Comparison of ENCODE assay signal across 21 cellular contexts in genomic region chr7:99027241-99027640, GRCh38.
DNase-seq lines count a peak whose midpoint lies in the region; ATAC-seq and TF ChIP-seq lines count a peak whose summit lies in the region.
"Had no signal": no experiment of that assay in that cellular context is flagged by ENCODE, and none has a peak within 500 bp of the region (broad histone marks: within the 10 kb centered on the region; RNA-seq: fewer than 3 reads in every experiment).

No MANE protein-coding gene starts in this region.

- H2BK20ac ChIP-seq in IMR-90 (ENCODE audit: low read depth, low read length), result no peak overlapping the region

- H2BK15ac ChIP-seq in IMR-90 (ENCODE audit: low read depth, low read length), result no peak overlapping the region

- no peak overlapping the region for H3K9ac ChIP-seq in IMR-90 (ENCODE audit: low read depth, low read length)
- H3K9ac ChIP-seq in neural progenitor cell, result no peak overlapping the region

- H3K79me1 ChIP-seq in IMR-90 (ENCODE audit: low read depth in 1 of 2, low read length in 2 of 2), result peaks cover 1 to 37% of the 10 kb centered on the region in 2 experiments; a peak in 3 of 4 replicates

- no peak overlapping the region for H3K56ac ChIP-seq in IMR-90 (ENCODE audit: extremely low read depth, insufficient read depth, low read length)

- no peaks in the 10 kb centered on the region for H3K27me3 ChIP-seq in IMR-90 (ENCODE audit: control insufficient read depth, insufficient read depth, low read length)
- H3K27me3 ChIP-seq in neural progenitor cell, result no peaks in the 10 kb centered on the region
- no peaks in the 10 kb centered on the region for H3K27me3 ChIP-seq in ovary
- H3K27me3 ChIP-seq: spleen had no signal

- H2AK5ac ChIP-seq in IMR-90 (ENCODE audit: low read depth, low read length), result no peak overlapping the region

- no peaks in the 10 kb centered on the region for H3K4me1 Mint-ChIP-seq in activated CD4-positive, alpha-beta memory T cell treated with anti-CD3 and anti-CD28 coated beads for 36 hours (ENCODE audit: low read depth)
- peaks cover 1% of the 10 kb centered on the region for H3K4me1 Mint-ChIP-seq in activated CD4-positive, alpha-beta memory T cell treated with anti-CD3 and anti-CD28 coated beads, Interleukin-2, amount 10 ng/mL, durations not matched to agents 7 days and 5 days
- H3K4me1 Mint-ChIP-seq in dendritic cell treated with granulocyte-macrophage colony-stimulating factor and Interleukin-4, amounts not matched to agents 40 ng/mL and 50 ng/mL, for 4 days (ENCODE audit: low read depth), result peaks cover 70% of the 10 kb centered on the region
- H3K4me1 Mint-ChIP-seq in neural progenitor cell, result no peaks in the 10 kb centered on the region
- H3K4me1 Mint-ChIP-seq: B cell had no signal

- peaks cover 4% of the 10 kb centered on the region for H3K9me1 ChIP-seq in IMR-90 (ENCODE audit: insufficient read depth, low read length)

- H3K9me3 ChIP-seq in IMR-90 (ENCODE audit: control insufficient read depth, insufficient read depth, low read length) (no peaks in the 10 kb centered on the region), neural progenitor cell (ENCODE audit: low read depth) (no peaks in the 10 kb centered on the region), ovary (peaks cover 0 to 5% of the 10 kb centered on the region in 2 donors)
- H3K9me3 ChIP-seq: spleen had no signal

- no peak overlapping the region for H2AK9ac ChIP-seq in IMR-90 (replicated peaks; ENCODE audit: low read depth, low read length, poor library complexity)

- H3K4me1 ChIP-seq in IMR-90 (ENCODE audit: control insufficient read depth, insufficient read depth, low read length) (no peaks in the 10 kb centered on the region), neural progenitor cell (peaks cover 7% of the 10 kb centered on the region), ovary (ENCODE audit: insufficient read depth) (no peaks in the 10 kb centered on the region)

- TF ChIP-seq CTCF in IMR-90 (conservative IDR thresholded peaks at IDR 0.05; ENCODE audit: low read depth, low read length) (no peak), neural progenitor cell (IDR thresholded peaks at IDR 0.05) (no peak), ovary (IDR thresholded peaks at IDR 0.05) (no peak)

- DNase-seq in activated CD4-positive, alpha-beta memory T cell treated with anti-CD3 and anti-CD28 coated beads for 36 hours, result no peak
- DNase-seq in activated CD4-positive, alpha-beta memory T cell treated with anti-CD3 and anti-CD28 coated beads, Interleukin-2, amount 10 ng/mL, durations not matched to agents 7 days and 5 days, result no peak
- peak; percentile 57 for DNase-seq in IMR-90
- DNase-seq in neural progenitor cell (ENCODE audit: low spot score), result no peak
- DNase-seq in Kasumi-1 (lab: John Stamatoyannopoulos, UW), result no peak
- no peak for DNase-seq in ovary
- DNase-seq in UCSD-AML1 (lab: John Stamatoyannopoulos, UW; ENCODE audit: unreplicated experiment), result no peak
- DNase-seq: 8988T; activated CD4-positive, CD25-positive, alpha-beta regulatory T cell; central memory CD4-positive, alpha-beta T cell; effector memory CD4-positive, alpha-beta T cell; EL; MM.1S; NCI-H1436 treated with DMSO at 0.1 percent for 48 hours; NCI-H524 treated with DMSO at 0.1 percent for 48 hours; spleen; stimulated activated CD4-positive, alpha-beta T cell treated with anti-CD3 and anti-CD28 coated beads, Interleukin-4, amount 100 ng/mL, for 24 hours; T1000 had no signal

- BruUV-seq in IMR-90 (replicated peaks; lab: Mats Ljungman, UMichigan), result no TSS peak

- TF ChIP-seq POLR2A in IMR-90 (IDR thresholded peaks at IDR 0.05; ENCODE audit: low read depth, low read length) (no peak), ovary (IDR thresholded peaks at IDR 0.05) (no peak)

- H3K36me3 ChIP-seq in IMR-90 (ENCODE audit: control insufficient read depth, insufficient read depth, low read length) (peaks cover 42% of the 10 kb centered on the region), neural progenitor cell (no peaks in the 10 kb centered on the region), ovary (no peaks in the 10 kb centered on the region)

- no peak overlapping the region for H3K18ac ChIP-seq in IMR-90 (ENCODE audit: low read depth, low read length)

- H3K4ac ChIP-seq in IMR-90 (ENCODE audit: low read depth, low read length), result no peak overlapping the region

- peaks cover 6% of the 10 kb centered on the region for H3F3A ChIP-seq in neural progenitor cell (ENCODE audit: low read depth)

- H3K4me3 ChIP-seq in IMR-90 (ENCODE audit: insufficient read depth, low read depth, low read length), result no peak overlapping the region
- no peak overlapping the region for H3K4me3 ChIP-seq in neural progenitor cell
- H3K4me3 ChIP-seq in ovary, result no peak overlapping the region
- H3K4me3 ChIP-seq: spleen had no signal

- H2AFZ ChIP-seq in IMR-90 (replicated peaks; ENCODE audit: low read length, poor library complexity) (no peak overlapping the region), neural progenitor cell (replicated peaks) (no peak overlapping the region)

- no peaks in the 10 kb centered on the region for H3K9me3 Mint-ChIP-seq in activated CD4-positive, alpha-beta memory T cell treated with anti-CD3 and anti-CD28 coated beads for 36 hours
- H3K9me3 Mint-ChIP-seq in activated CD4-positive, alpha-beta memory T cell treated with anti-CD3 and anti-CD28 coated beads, Interleukin-2, amount 10 ng/mL, durations not matched to agents 7 days and 5 days, result no peaks in the 10 kb centered on the region
- peaks cover 10% of the 10 kb centered on the region for H3K9me3 Mint-ChIP-seq in dendritic cell treated with granulocyte-macrophage colony-stimulating factor and Interleukin-4, amounts not matched to agents 40 ng/mL and 50 ng/mL, for 4 days
- H3K9me3 Mint-ChIP-seq in neural progenitor cell, result no peaks in the 10 kb centered on the region

- H3K27me3 Mint-ChIP-seq in activated CD4-positive, alpha-beta memory T cell treated with anti-CD3 and anti-CD28 coated beads for 36 hours, result no peaks in the 10 kb centered on the region
- H3K27me3 Mint-ChIP-seq in activated CD4-positive, alpha-beta memory T cell treated with anti-CD3 and anti-CD28 coated beads, Interleukin-2, amount 10 ng/mL, durations not matched to agents 7 days and 5 days, result no peaks in the 10 kb centered on the region
- H3K27me3 Mint-ChIP-seq in dendritic cell treated with granulocyte-macrophage colony-stimulating factor and Interleukin-4, amounts not matched to agents 40 ng/mL and 50 ng/mL, for 4 days, result no peaks in the 10 kb centered on the region
- H3K27me3 Mint-ChIP-seq in neural progenitor cell (ENCODE audit: insufficient read depth, low read depth), result no peaks in the 10 kb centered on the region
- H3K27me3 Mint-ChIP-seq: B cell had no signal

- H3K36me3 Mint-ChIP-seq in activated CD4-positive, alpha-beta memory T cell treated with anti-CD3 and anti-CD28 coated beads for 36 hours, result peaks cover 23% of the 10 kb centered on the region
- peaks cover 43% of the 10 kb centered on the region for H3K36me3 Mint-ChIP-seq in activated CD4-positive, alpha-beta memory T cell treated with anti-CD3 and anti-CD28 coated beads, Interleukin-2, amount 10 ng/mL, durations not matched to agents 7 days and 5 days (ENCODE audit: low read depth)
- H3K36me3 Mint-ChIP-seq in dendritic cell treated with granulocyte-macrophage colony-stimulating factor and Interleukin-4, amounts not matched to agents 40 ng/mL and 50 ng/mL, for 4 days (ENCODE audit: low read depth), result peaks cover 62% of the 10 kb centered on the region
- peaks cover 43% of the 10 kb centered on the region for H3K36me3 Mint-ChIP-seq in neural progenitor cell

- H3K23ac ChIP-seq in IMR-90 (ENCODE audit: low read depth, low read length), result no peak overlapping the region

- H3K14ac ChIP-seq in IMR-90 (replicated peaks; ENCODE audit: low read depth, low read length), result no peak overlapping the region

- intact Hi-C loops in activated CD4-positive, alpha-beta memory T cell treated with anti-CD3 and anti-CD28 coated beads for 36 hours (cut with micrococcal nuclease), result no loop called here
- intact Hi-C loops in IMR-90 (cut with micrococcal nuclease), result no loop called here
- intact Hi-C loops in dendritic cell treated with granulocyte-macrophage colony-stimulating factor and Interleukin-4, amounts not matched to agents 40 ng/mL and 50 ng/mL, for 4 days (cut with micrococcal nuclease), result no loop called here
- intact Hi-C loops in ovary (cut with DNase I), result no loop called here

- WGBS in IMR-90 (ENCODE audit: extremely low coverage in 2 of 2, insufficient read length in 1 of 2), 2 experiments, result no CpG with 5 or more reads among the region's 3 CpGs
- 6 to 22% (median 6%) methylated on average over 3 of the region's 3 CpGs for WGBS in ovary, 3 donors

- dilution Hi-C loops in IMR-90 (cut with HindIII; ENCODE audit: low sequenced_read_pairs, unreplicated experiment), result no loop called here

- CTCF ChIA-PET in activated CD4-positive, alpha-beta memory T cell treated with anti-CD3 and anti-CD28 coated beads for 36 hours (lab: Charles Lee), result interaction anchor here (1.0 kb wide), 1 partner anchor 13 kb away, joined by 3 read pairs; no protein-coding TSS in a partner anchor
- CTCF ChIA-PET in activated CD4-positive, alpha-beta memory T cell treated with anti-CD3 and anti-CD28 coated beads, Interleukin-2, amount 10 ng/mL, durations not matched to agents 7 days and 5 days (lab: Charles Lee), result no interaction called here
- CTCF ChIA-PET in IMR-90 (lab: Yijun Ruan, JAX), result no interaction called here

- H3K27ac ChIP-seq in IMR-90 (ENCODE audit: insufficient read depth, low read length), result no peak overlapping the region
- peak overlapping the region; percentile 37 for H3K27ac ChIP-seq in neural progenitor cell
- no peak overlapping the region for H3K27ac ChIP-seq in ovary
- H3K27ac ChIP-seq: spleen had no signal

- no peaks in the 10 kb centered on the region for H3K79me2 ChIP-seq in neural progenitor cell (ENCODE audit: low read depth)

- no peak for TF ChIP-seq RAD21 in IMR-90 (IDR thresholded peaks at IDR 0.05; ENCODE audit: low read length)

- ATAC-seq in IMR-90 (ENCODE audit: low read depth), result peak; percentile 36
- ATAC-seq: left lobe of liver had no signal

- H2BK120ac ChIP-seq in IMR-90 (ENCODE audit: low read depth, low read length), result no peak overlapping the region

- H4K20me1 ChIP-seq in IMR-90 (ENCODE audit: insufficient read depth, low read length) (peaks cover 4% of the 10 kb centered on the region; the same call in 1 of the 2 replicates), neural progenitor cell (ENCODE audit: low read depth) (no peaks in the 10 kb centered on the region)

- H4K91ac ChIP-seq in IMR-90 (ENCODE audit: insufficient read depth, low read depth, low read length), result no peak overlapping the region

- in situ Hi-C loops in IMR-90 (cut with MboI; ENCODE audit: low sequenced_read_pairs), result no loop called here

- H3K4me2 ChIP-seq in IMR-90 (ENCODE audit: low read depth, low read length) (no peak overlapping the region), neural progenitor cell (no peak overlapping the region)

- peak overlapping the region; percentile 7 for H3K27ac Mint-ChIP-seq in activated CD4-positive, alpha-beta memory T cell treated with anti-CD3 and anti-CD28 coated beads for 36 hours
- H3K27ac Mint-ChIP-seq in activated CD4-positive, alpha-beta memory T cell treated with anti-CD3 and anti-CD28 coated beads, Interleukin-2, amount 10 ng/mL, durations not matched to agents 7 days and 5 days, result no peak overlapping the region
- H3K27ac Mint-ChIP-seq in dendritic cell treated with granulocyte-macrophage colony-stimulating factor and Interleukin-4, amounts not matched to agents 40 ng/mL and 50 ng/mL, for 4 days, result peak overlapping the region; percentile 77
- H3K27ac Mint-ChIP-seq in neural progenitor cell, result no peak overlapping the region
- H3K27ac Mint-ChIP-seq: B cell had no signal

- no peak overlapping the region for H3K4me3 Mint-ChIP-seq in activated CD4-positive, alpha-beta memory T cell treated with anti-CD3 and anti-CD28 coated beads for 36 hours
- no peak overlapping the region for H3K4me3 Mint-ChIP-seq in activated CD4-positive, alpha-beta memory T cell treated with anti-CD3 and anti-CD28 coated beads, Interleukin-2, amount 10 ng/mL, durations not matched to agents 7 days and 5 days
- H3K4me3 Mint-ChIP-seq in dendritic cell treated with granulocyte-macrophage colony-stimulating factor and Interleukin-4, amounts not matched to agents 40 ng/mL and 50 ng/mL, for 4 days, result no peak overlapping the region
- no peak overlapping the region for H3K4me3 Mint-ChIP-seq in neural progenitor cell
- H3K4me3 Mint-ChIP-seq: B cell had no signal

- no peak for TF ChIP-seq EP300 in ovary (IDR thresholded peaks at IDR 0.05)

- H4K8ac ChIP-seq in IMR-90 (ENCODE audit: low read depth in 2 of 2, low read length in 2 of 2), result no peak overlapping the region

- no peak overlapping the region for H2BK5ac ChIP-seq in IMR-90 (ENCODE audit: low read depth, low read length, poor library complexity, severe bottlenecking)

- H4K5ac ChIP-seq in IMR-90 (ENCODE audit: low read depth, low read length), result no peak overlapping the region

- POLR2A ChIA-PET in activated CD4-positive, alpha-beta memory T cell treated with anti-CD3 and anti-CD28 coated beads for 36 hours (lab: Charles Lee), result no interaction called here
- POLR2A ChIA-PET in activated CD4-positive, alpha-beta memory T cell treated with anti-CD3 and anti-CD28 coated beads, Interleukin-2, amount 10 ng/mL, durations not matched to agents 7 days and 5 days (lab: Charles Lee), result no interaction called here
- POLR2A ChIA-PET in IMR-90 (lab: Charles Lee; ENCODE audit: unreplicated experiment), result no interaction called here

Comparison
In these comparisons a context has a peak if more than half of its experiments do, and no peak if none do; other contexts are left out.
1. H3K27ac Mint-ChIP-seq: peak in activated CD4-positive, alpha-beta memory T cell treated with anti-CD3 and anti-CD28 coated beads for 36 hours (single experiment) and dendritic cell treated with granulocyte-macrophage colony-stimulating factor and Interleukin-4, amounts not matched to agents 40 ng/mL and 50 ng/mL, for 4 days (single experiment); none in activated CD4-positive, alpha-beta memory T cell treated with anti-CD3 and anti-CD28 coated beads, Interleukin-2, amount 10 ng/mL, durations not matched to agents 7 days and 5 days (single experiment) and neural progenitor cell (single experiment).